12 cellular contexts compared by ENCODE assay signal in the genomic region with DNA sequence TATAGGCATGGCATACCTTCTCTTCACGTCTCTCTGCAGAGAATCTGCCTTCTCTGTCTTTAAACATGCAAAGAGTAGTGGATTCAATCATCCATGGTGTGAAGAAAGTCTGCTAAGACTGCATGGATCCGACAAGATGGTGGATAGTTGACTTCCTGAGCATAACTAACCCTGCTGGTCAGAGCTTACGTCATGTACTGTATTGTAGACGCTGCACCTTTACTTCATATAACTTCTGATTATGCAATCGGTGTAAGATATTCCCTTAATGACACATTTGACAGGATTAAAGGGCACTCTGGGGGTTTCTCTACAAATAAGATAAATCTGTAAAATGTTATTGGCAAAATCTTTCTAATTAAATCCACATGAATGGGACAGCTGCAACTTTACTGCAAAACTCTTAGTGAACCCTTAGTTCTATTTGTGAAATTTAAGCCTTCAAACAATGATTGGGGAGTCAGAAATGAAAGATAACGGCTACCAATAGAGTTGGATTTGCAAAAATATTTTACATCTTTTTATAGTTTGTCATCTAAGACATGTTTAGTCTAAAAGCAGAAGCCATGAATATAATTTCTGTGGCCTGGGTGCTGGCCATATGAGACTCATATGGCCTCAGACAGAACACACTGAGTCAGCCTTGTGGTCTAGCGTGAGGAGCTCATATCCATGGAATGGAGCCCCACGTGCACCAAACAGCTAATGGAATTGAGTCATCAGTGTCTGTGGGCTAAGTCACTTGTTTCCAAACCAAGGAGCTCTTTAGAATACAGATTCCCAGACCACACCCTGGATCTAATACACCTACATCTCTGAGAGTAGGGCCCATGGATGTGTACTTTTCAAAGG.
DNase-seq lines count a peak whose midpoint lies in the region; ATAC-seq and TF ChIP-seq lines count a peak whose summit lies in the region.
"Had no signal": no experiment of that assay in that cellular context is flagged by ENCODE, and none has a peak within 500 bp of the region (broad histone marks: within the 10 kb centered on the region; RNA-seq: fewer than 3 reads in every experiment).

No MANE protein-coding gene starts in this region.

- H3K27ac ChIP-seq in lung (ENCODE audit: low read depth in 1 of 2, low read length in 1 of 2): no peak overlapping the region

- DNase-seq in BJ (ENCODE audit: low read depth): peak; percentile 100
- peak; percentile 100 for DNase-seq in M059J (ENCODE audit: low read depth)
- peak; percentile 100 for DNase-seq in astrocyte of the spinal cord (ENCODE audit: low read depth, low spot score)
- no peak for DNase-seq in lung (ENCODE audit: low spot score)
- no peak for DNase-seq in activated naive CD4-positive, alpha-beta T cell (lab: John Stamatoyannopoulos, UW)
- DNase-seq in stimulated activated naive CD4-positive, alpha-beta T cell (lab: John Stamatoyannopoulos, UW): no peak
- DNase-seq in activated T-cell treated with anti-CD3 and anti-CD28 coated beads, Interleukin-2, amount 50 U/mL, for 48 hours: no peak
- DNase-seq: DMS 273 treated with DMSO at 0.1 percent for 48 hours; naive thymus-derived CD4-positive, alpha-beta T cell; NCI-H1694; T-cell had no signal

- H3K9me3 ChIP-seq in lung (ENCODE audit: control insufficient read depth in 2 of 2, insufficient read depth in 1 of 2, low read length in 1 of 2): no peaks in the 10 kb centered on the region

- H3K4me1 ChIP-seq in lung (ENCODE audit: control insufficient read depth in 2 of 2, insufficient read depth in 2 of 2, low read length in 2 of 2): no peaks in the 10 kb centered on the region

- POLR2A ChIA-PET in BJ (lab: Charles Lee): interaction anchor here (0.9 to 1.3 kb wide), 3 partner anchors 18 to 47 kb away, joined by 3 read pairs; no protein-coding TSS in a partner anchor

- 80 to 85% methylated on average over 8 of the region's 8 CpGs for WGBS in lung, 2 donors

- TF ChIP-seq CTCF in BJ (IDR thresholded peaks at IDR 0.05; ENCODE audit: insufficient read depth, low read depth, low read length) (no peak), astrocyte of the spinal cord (IDR thresholded peaks at IDR 0.05; ENCODE audit: low read depth, low read length) (no peak), lung (IDR thresholded peaks at IDR 0.05; ENCODE audit: control extremely low read depth, extremely low read depth) (no peak)

- H3K27me3 ChIP-seq in BJ (ENCODE audit: control insufficient read depth, insufficient read depth, low read length): no peaks in the 10 kb centered on the region
- no peaks in the 10 kb centered on the region for H3K27me3 ChIP-seq in lung (ENCODE audit: control insufficient read depth, insufficient read depth)

- H3K4me3 ChIP-seq in BJ (ENCODE audit: low read depth, low read length) (no peak overlapping the region), astrocyte of the spinal cord (ENCODE audit: low read depth, low read length) (no peak overlapping the region), lung (no peak overlapping the region)

- peak; percentile 53 for ATAC-seq in lung (ENCODE audit: insufficient read depth, low FRiP score)
- no peak for ATAC-seq in GM21526 (IDR thresholded peaks at IDR 0.05; ENCODE audit: low FRiP score, unreplicated experiment)
- ATAC-seq: naive thymus-derived CD4-positive, alpha-beta T cell; T-cell had no signal

- no peaks in the 10 kb centered on the region for H3K36me3 ChIP-seq in BJ (ENCODE audit: control insufficient read depth, insufficient read depth, low read length)
- H3K36me3 ChIP-seq in lung (ENCODE audit: control insufficient read depth in 2 of 2, insufficient read depth in 2 of 2, low read length in 2 of 2): no peaks in the 10 kb centered on the region

- CTCF ChIA-PET in BJ (lab: Yijun Ruan, JAX): interaction anchor here (0.9 to 1.4 kb wide), 7 partner anchors 20 to 448 kb away, joined by 3 to 4 read pairs (median 3); no protein-coding TSS in a partner anchor

- in situ Hi-C loops in astrocyte of the spinal cord (cut with HindIII; ENCODE audit: low sequenced_read_pairs): no loop called here

Comparison
In these comparisons a context has a peak if more than half of its experiments do, and no peak if none do; other contexts are left out.
1. DNase-seq: peak in BJ (single experiment), M059J (single experiment) and astrocyte of the spinal cord (single experiment); none in lung (single experiment), activated naive CD4-positive, alpha-beta T cell (0 of 4), stimulated activated naive CD4-positive, alpha-beta T cell (0 of 6) and activated T-cell treated with anti-CD3 and anti-CD28 coated beads, Interleukin-2, amount 50 U/mL, for 48 hours (0 of 2).